ENCODE assay signal across 1 cellular context in the genomic region with DNA sequence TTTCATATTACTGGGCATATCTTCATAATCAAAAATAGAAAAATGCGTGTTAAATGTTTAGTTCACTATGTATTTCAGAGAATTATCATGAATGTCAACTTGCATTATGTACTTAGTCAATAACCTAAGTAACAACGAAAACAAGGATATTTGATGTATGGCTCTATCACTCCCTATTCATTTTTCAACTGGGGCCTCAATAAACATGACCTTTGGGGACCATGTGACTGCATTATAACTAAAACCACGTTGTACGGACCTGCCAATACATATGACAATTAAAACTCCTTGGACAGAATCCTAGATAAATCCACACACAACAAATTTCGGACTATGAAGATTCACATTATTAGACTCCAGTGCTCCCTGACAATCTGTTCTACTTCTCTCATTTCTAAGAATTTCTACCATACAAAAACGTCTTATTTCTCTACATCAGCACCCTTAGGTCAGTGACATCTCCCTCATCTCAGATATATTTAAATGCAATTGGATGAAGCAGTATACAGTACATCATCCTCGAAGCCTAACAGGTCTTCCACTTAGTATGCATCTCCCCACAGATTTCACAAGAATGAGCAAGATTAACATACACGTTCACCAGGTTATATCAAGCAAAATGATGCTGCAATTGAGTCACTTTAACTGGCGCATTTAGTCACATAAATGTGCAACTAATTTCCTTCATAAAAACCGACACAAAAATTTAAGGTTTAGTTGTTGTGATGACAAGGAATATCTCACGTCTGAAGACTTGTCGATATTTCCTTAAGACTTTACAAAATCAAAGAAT.
A peak's percentile ranks its signal among the peaks of the same experiment; 100 is the strongest.
TF ChIP-seq lines count a peak whose summit lies in the region.

No MANE protein-coding gene starts in this region.

TF ChIP-seq in GM12878, 131 proteins besides CTCF, POLR2A, EP300 and RAD21:
- TF ChIP-seq, protein P1, sequence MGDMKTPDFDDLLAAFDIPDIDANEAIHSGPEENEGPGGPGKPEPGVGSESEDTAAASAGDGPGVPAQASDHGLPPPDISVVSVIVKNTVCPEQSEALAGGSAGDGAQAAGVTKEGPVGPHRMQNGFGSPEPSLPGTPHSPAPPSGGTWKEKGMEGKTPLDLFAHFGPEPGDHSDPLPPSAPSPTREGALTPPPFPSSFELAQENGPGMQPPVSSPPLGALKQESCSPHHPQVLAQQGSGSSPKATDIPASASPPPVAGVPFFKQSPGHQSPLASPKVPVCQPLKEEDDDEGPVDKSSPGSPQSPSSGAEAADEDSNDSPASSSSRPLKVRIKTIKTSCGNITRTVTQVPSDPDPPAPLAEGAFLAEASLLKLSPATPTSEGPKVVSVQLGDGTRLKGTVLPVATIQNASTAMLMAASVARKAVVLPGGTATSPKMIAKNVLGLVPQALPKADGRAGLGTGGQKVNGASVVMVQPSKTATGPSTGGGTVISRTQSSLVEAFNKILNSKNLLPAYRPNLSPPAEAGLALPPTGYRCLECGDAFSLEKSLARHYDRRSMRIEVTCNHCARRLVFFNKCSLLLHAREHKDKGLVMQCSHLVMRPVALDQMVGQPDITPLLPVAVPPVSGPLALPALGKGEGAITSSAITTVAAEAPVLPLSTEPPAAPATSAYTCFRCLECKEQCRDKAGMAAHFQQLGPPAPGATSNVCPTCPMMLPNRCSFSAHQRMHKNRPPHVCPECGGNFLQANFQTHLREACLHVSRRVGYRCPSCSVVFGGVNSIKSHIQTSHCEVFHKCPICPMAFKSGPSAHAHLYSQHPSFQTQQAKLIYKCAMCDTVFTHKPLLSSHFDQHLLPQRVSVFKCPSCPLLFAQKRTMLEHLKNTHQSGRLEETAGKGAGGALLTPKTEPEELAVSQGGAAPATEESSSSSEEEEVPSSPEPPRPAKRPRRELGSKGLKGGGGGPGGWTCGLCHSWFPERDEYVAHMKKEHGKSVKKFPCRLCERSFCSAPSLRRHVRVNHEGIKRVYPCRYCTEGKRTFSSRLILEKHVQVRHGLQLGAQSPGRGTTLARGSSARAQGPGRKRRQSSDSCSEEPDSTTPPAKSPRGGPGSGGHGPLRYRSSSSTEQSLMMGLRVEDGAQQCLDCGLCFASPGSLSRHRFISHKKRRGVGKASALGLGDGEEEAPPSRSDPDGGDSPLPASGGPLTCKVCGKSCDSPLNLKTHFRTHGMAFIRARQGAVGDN (IDR thresholded peaks at IDR 0.05), result no peak
- TF ChIP-seq RAD51 (IDR thresholded peaks at IDR 0.05), result peak; percentile 67
- TF ChIP-seq PML (IDR thresholded peaks at IDR 0.05; ENCODE audit: low read length), result 0 out of 2 replicates have a peak, but pooled peaks have one; percentile 15
- TF ChIP-seq, protein P2, sequence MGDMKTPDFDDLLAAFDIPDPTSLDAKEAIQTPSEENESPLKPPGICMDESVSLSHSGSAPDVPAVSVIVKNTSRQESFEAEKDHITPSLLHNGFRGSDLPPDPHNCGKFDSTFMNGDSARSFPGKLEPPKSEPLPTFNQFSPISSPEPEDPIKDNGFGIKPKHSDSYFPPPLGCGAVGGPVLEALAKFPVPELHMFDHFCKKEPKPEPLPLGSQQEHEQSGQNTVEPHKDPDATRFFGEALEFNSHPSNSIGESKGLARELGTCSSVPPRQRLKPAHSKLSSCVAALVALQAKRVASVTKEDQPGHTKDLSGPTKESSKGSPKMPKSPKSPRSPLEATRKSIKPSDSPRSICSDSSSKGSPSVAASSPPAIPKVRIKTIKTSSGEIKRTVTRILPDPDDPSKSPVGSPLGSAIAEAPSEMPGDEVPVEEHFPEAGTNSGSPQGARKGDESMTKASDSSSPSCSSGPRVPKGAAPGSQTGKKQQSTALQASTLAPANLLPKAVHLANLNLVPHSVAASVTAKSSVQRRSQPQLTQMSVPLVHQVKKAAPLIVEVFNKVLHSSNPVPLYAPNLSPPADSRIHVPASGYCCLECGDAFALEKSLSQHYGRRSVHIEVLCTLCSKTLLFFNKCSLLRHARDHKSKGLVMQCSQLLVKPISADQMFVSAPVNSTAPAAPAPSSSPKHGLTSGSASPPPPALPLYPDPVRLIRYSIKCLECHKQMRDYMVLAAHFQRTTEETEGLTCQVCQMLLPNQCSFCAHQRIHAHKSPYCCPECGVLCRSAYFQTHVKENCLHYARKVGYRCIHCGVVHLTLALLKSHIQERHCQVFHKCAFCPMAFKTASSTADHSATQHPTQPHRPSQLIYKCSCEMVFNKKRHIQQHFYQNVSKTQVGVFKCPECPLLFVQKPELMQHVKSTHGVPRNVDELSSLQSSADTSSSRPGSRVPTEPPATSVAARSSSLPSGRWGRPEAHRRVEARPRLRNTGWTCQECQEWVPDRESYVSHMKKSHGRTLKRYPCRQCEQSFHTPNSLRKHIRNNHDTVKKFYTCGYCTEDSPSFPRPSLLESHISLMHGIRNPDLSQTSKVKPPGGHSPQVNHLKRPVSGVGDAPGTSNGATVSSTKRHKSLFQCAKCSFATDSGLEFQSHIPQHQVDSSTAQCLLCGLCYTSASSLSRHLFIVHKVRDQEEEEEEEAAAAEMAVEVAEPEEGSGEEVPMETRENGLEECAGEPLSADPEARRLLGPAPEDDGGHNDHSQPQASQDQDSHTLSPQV (IDR thresholded peaks at IDR 0.05), result no peak
- no peak for TF ChIP-seq ATF7 (IDR thresholded peaks at IDR 0.05; ENCODE audit: low read depth)
- no peak for TF ChIP-seq ZZZ3 (IDR thresholded peaks at IDR 0.05; ENCODE audit: control insufficient read depth, insufficient read length, low read depth)
- no peak for TF ChIP-seq ZNF274 (IDR thresholded peaks at IDR 0.05; ENCODE audit: insufficient read depth, insufficient read length)
- TF ChIP-seq WRNIP1 (IDR thresholded peaks at IDR 0.05; ENCODE audit: borderline replicate concordance, low read depth, low read length), result no peak
- TF ChIP-seq NFXL1 (IDR thresholded peaks at IDR 0.05; ENCODE audit: borderline replicate concordance), result no peak
- no peak for TF ChIP-seq SRF (IDR thresholded peaks at IDR 0.05; ENCODE audit: low read depth in 2 of 2, low read length in 2 of 2)
- no peak for TF ChIP-seq FOS (IDR thresholded peaks at IDR 0.05; ENCODE audit: borderline replicate concordance, extremely low read depth, insufficient read length)
- TF ChIP-seq ASH2L (IDR thresholded peaks at IDR 0.05; ENCODE audit: borderline replicate concordance, low read depth), result no peak
- no peak for TF ChIP-seq KDM1A (IDR thresholded peaks at IDR 0.05; ENCODE audit: borderline replicate concordance)
- TF ChIP-seq, protein P3, sequence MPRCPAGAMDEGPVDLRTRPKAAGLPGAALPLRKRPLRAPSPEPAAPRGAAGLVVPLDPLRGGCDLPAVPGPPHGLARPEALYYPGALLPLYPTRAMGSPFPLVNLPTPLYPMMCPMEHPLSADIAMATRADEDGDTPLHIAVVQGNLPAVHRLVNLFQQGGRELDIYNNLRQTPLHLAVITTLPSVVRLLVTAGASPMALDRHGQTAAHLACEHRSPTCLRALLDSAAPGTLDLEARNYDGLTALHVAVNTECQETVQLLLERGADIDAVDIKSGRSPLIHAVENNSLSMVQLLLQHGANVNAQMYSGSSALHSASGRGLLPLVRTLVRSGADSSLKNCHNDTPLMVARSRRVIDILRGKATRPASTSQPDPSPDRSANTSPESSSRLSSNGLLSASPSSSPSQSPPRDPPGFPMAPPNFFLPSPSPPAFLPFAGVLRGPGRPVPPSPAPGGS (IDR thresholded peaks at IDR 0.05; ENCODE audit: borderline replicate concordance, insufficient read depth, low read depth, low read length, poor library complexity, severe bottlenecking), result peak; percentile 45
- no peak for TF ChIP-seq SMARCA5 (IDR thresholded peaks at IDR 0.05)
- TF ChIP-seq, protein P4, sequence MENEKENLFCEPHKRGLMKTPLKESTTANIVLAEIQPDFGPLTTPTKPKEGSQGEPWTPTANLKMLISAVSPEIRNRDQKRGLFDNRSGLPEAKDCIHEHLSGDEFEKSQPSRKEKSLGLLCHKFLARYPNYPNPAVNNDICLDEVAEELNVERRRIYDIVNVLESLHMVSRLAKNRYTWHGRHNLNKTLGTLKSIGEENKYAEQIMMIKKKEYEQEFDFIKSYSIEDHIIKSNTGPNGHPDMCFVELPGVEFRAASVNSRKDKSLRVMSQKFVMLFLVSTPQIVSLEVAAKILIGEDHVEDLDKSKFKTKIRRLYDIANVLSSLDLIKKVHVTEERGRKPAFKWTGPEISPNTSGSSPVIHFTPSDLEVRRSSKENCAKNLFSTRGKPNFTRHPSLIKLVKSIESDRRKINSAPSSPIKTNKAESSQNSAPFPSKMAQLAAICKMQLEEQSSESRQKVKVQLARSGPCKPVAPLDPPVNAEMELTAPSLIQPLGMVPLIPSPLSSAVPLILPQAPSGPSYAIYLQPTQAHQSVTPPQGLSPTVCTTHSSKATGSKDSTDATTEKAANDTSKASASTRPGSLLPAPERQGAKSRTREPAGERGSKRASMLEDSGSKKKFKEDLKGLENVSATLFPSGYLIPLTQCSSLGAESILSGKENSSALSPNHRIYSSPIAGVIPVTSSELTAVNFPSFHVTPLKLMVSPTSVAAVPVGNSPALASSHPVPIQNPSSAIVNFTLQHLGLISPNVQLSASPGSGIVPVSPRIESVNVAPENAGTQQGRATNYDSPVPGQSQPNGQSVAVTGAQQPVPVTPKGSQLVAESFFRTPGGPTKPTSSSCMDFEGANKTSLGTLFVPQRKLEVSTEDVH (IDR thresholded peaks at IDR 0.05; ENCODE audit: low read depth, partially characterized antibody), result no peak
- no peak for TF ChIP-seq YBX1 (IDR thresholded peaks at IDR 0.05)
- TF ChIP-seq NR2F1 (conservative IDR thresholded peaks at IDR 0.05), result peak; percentile 46
- TF ChIP-seq MXI1 (IDR thresholded peaks at IDR 0.05; ENCODE audit: low read depth, low read length), result peak; percentile 68
